Comparison of ENCODE assay signal across 1 cellular context in the genomic region with DNA sequence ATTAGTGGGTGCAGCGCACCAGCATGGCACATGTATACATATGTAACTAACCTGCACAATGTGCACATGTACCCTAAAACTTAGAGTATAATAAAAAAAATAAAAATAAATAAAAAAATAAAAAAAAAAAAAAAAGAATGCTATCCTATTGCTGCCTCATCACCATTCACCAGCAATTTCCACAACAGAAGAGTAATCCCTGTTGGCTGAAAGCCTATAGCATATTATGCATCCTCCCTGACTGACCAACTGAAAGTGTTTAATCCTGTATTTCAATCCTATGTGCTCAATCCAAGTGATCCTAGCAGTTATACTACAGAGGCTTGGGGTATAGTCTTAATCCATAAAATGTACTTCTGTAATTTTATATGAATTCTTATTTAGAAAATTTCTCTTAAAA.
TF ChIP-seq lines count a peak whose summit lies in the region.

No MANE protein-coding gene starts in this region.

TF ChIP-seq in GM23338, 12 proteins besides CTCF, POLR2A, EP300 and RAD21 (continued from another document):
- no peak for TF ChIP-seq ZNF114 (CRISPR knock-in tag; IDR thresholded peaks at IDR 0.05)
- TF ChIP-seq, protein P1, sequence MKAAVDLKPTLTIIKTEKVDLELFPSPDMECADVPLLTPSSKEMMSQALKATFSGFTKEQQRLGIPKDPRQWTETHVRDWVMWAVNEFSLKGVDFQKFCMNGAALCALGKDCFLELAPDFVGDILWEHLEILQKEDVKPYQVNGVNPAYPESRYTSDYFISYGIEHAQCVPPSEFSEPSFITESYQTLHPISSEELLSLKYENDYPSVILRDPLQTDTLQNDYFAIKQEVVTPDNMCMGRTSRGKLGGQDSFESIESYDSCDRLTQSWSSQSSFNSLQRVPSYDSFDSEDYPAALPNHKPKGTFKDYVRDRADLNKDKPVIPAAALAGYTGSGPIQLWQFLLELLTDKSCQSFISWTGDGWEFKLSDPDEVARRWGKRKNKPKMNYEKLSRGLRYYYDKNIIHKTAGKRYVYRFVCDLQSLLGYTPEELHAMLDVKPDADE (IDR thresholded peaks at IDR 0.05): no peak
- TF ChIP-seq, protein P2, sequence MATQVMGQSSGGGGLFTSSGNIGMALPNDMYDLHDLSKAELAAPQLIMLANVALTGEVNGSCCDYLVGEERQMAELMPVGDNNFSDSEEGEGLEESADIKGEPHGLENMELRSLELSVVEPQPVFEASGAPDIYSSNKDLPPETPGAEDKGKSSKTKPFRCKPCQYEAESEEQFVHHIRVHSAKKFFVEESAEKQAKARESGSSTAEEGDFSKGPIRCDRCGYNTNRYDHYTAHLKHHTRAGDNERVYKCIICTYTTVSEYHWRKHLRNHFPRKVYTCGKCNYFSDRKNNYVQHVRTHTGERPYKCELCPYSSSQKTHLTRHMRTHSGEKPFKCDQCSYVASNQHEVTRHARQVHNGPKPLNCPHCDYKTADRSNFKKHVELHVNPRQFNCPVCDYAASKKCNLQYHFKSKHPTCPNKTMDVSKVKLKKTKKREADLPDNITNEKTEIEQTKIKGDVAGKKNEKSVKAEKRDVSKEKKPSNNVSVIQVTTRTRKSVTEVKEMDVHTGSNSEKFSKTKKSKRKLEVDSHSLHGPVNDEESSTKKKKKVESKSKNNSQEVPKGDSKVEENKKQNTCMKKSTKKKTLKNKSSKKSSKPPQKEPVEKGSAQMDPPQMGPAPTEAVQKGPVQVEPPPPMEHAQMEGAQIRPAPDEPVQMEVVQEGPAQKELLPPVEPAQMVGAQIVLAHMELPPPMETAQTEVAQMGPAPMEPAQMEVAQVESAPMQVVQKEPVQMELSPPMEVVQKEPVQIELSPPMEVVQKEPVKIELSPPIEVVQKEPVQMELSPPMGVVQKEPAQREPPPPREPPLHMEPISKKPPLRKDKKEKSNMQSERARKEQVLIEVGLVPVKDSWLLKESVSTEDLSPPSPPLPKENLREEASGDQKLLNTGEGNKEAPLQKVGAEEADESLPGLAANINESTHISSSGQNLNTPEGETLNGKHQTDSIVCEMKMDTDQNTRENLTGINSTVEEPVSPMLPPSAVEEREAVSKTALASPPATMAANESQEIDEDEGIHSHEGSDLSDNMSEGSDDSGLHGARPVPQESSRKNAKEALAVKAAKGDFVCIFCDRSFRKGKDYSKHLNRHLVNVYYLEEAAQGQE (IDR thresholded peaks at IDR 0.05; ENCODE audit: unreplicated experiment): no peak
TF ChIP-seq in GM23338: peak in this region for 0.
